12 cellular contexts compared by ENCODE assay signal in the genomic region with DNA sequence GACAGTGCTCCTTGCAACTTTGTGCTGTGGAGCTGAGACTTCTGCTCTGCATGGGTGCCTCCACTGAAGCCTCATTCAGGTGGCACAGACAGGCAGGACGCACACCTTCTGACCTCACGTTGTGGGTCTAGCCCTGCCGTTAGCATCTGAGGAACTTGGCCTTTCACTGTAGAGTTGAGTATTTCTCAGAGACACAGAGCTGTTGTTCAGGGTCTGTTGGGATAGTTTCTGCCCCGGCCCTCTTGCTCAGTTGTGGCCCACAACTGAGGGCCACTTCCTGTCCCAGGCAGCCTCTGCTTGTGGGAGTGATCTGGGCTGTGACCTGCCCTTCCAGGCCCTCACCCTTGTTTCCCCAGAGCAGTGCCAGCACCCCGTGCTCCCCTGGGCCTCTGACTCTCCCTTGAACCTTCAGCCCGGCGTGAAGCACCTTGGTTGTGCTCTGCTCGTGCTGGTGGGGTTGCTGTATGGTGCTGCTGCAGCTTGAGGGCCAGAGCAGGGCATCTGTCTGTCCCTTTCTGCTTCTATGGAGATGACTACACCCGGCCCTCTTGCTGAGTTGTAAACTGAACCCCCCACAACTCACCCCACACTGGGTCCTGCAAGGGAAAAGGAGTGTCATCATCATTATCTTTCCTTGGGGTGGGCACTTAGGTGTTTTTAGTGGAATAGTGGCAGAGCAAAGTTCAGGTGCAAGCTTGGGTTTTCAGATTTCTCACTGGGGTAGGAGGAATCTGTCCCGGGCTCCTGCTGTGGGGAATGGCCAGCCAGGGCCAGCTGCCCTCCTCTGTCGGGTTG. TPM values are rescaled to one million over a fixed set of nuclear protein-coding genes. Genes with fewer than 3 reads are reported as not detected.
A peak's percentile ranks its signal among the peaks of the same experiment; 100 is the strongest.
DNase-seq lines count a peak whose midpoint lies in the region; ATAC-seq and TF ChIP-seq lines count a peak whose summit lies in the region.
"Had no signal": no experiment of that assay in that cellular context is flagged by ENCODE, and none has a peak within 500 bp of the region (broad histone marks: within the 10 kb centered on the region; RNA-seq: fewer than 3 reads in every experiment).

No MANE protein-coding gene starts in this region.

- H3K36me3 Mint-ChIP-seq in activated CD4-positive, alpha-beta memory T cell treated with anti-CD3 and anti-CD28 coated beads for 36 hours, result peaks cover 3% of the 10 kb centered on the region
- H3K36me3 Mint-ChIP-seq in natural killer cell, result no peaks in the 10 kb centered on the region

- peak overlapping the region; percentile 44 for H3K27ac Mint-ChIP-seq in activated CD4-positive, alpha-beta memory T cell treated with anti-CD3 and anti-CD28 coated beads for 36 hours
- H3K27ac Mint-ChIP-seq in natural killer cell, result peak overlapping the region; percentile 80 to 89

- no peaks in the 10 kb centered on the region for H3K36me3 ChIP-seq in HEK293 (ENCODE audit: control insufficient read depth in 2 of 2, insufficient read depth in 1 of 2, low read length in 2 of 2)
- H3K36me3 ChIP-seq in left lung, result no peaks in the 10 kb centered on the region
- no peaks in the 10 kb centered on the region for H3K36me3 ChIP-seq in uterus
- H3K36me3 ChIP-seq: pancreas had no signal

- no peaks in the 10 kb centered on the region for H3K9me3 Mint-ChIP-seq in activated CD4-positive, alpha-beta memory T cell treated with anti-CD3 and anti-CD28 coated beads for 36 hours
- H3K9me3 Mint-ChIP-seq in natural killer cell, result no peaks in the 10 kb centered on the region

- H3K27ac ChIP-seq in HEK293 (ENCODE audit: extremely low read depth, low read depth, low read length), result no peak overlapping the region
- no peak overlapping the region for H3K27ac ChIP-seq in left lung
- no peak overlapping the region for H3K27ac ChIP-seq in uterus
- H3K27ac ChIP-seq: epithelial cell of prostate, pancreas had no signal

- H3K4me3 ChIP-seq in HEK293 (ENCODE audit: low read depth, low read length), result no peak overlapping the region
- no peak overlapping the region for H3K4me3 ChIP-seq in left lung
- no peak overlapping the region for H3K4me3 ChIP-seq in uterus
- H3K4me3 ChIP-seq: pancreas had no signal

- no peaks in the 10 kb centered on the region for H3K27me3 ChIP-seq in left lung
- no peaks in the 10 kb centered on the region for H3K27me3 ChIP-seq in uterus
- H3K27me3 ChIP-seq: pancreas had no signal

- intact Hi-C loops in activated CD4-positive, alpha-beta memory T cell treated with anti-CD3 and anti-CD28 coated beads for 36 hours (cut with micrococcal nuclease), result no loop called here
- intact Hi-C loops in natural killer cell (cut with micrococcal nuclease) (no loop called here), left lung (cut with DNase I) (no loop called here), uterus (cut with DNase I; ENCODE audit: low total_unique reads) (no loop called here)

- CTCF ChIA-PET in HEK293 (lab: Yijun Ruan, JAX), result interaction anchor here (0.6 kb wide), 1 partner anchor 17 kb away, joined by 3 read pairs; no protein-coding TSS in a partner anchor
- CTCF ChIA-PET in activated CD4-positive, alpha-beta memory T cell treated with anti-CD3 and anti-CD28 coated beads for 36 hours (lab: Charles Lee), result interaction anchor here (0.9 to 1.8 kb wide), 5 partner anchors 10 to 173 kb away, joined by 3 to 6 read pairs (median 5); a partner anchor contains a TSS

- H3K4me1 ChIP-seq in HEK293 (ENCODE audit: control insufficient read depth, insufficient read depth, low read length) (peaks cover 2% of the 10 kb centered on the region; the same call in 1 of the 2 replicates), left lung (peaks cover 19 to 58% of the 10 kb centered on the region in 2 donors), uterus (peaks cover 0 to 8% of the 10 kb centered on the region in 2 donors)

- H3K9me3 ChIP-seq in HEK293 (ENCODE audit: control insufficient read depth, insufficient read depth, low read depth, low read length) (no peaks in the 10 kb centered on the region), left lung (no peaks in the 10 kb centered on the region), uterus (no peaks in the 10 kb centered on the region)
- H3K9me3 ChIP-seq: pancreas had no signal

- no peak overlapping the region for H3K4me3 Mint-ChIP-seq in activated CD4-positive, alpha-beta memory T cell treated with anti-CD3 and anti-CD28 coated beads for 36 hours
- peak overlapping the region; percentile 73 for H3K4me3 Mint-ChIP-seq in natural killer cell

- peaks cover 77% of the 10 kb centered on the region for H3K4me1 Mint-ChIP-seq in activated CD4-positive, alpha-beta memory T cell treated with anti-CD3 and anti-CD28 coated beads for 36 hours (ENCODE audit: low read depth)
- H3K4me1 Mint-ChIP-seq in natural killer cell, result peaks cover 75 to 82% of the 10 kb centered on the region in 2 donors

- DNase-seq in activated CD4-positive, alpha-beta memory T cell treated with anti-CD3 and anti-CD28 coated beads for 36 hours, result peak; percentile 35
- DNase-seq in natural killer cell (no peak), kidney tubule cell (ENCODE audit: low spot score) (no peak), left lung (no peak), uterus (no peak), NCI-H526 treated with DMSO at 0.1 percent for 48 hours (lab: John Stamatoyannopoulos, UW) (no peak)
- DNase-seq: amygdala, NCI-H1092, pancreas had no signal

- no peaks in the 10 kb centered on the region for H3K27me3 Mint-ChIP-seq in activated CD4-positive, alpha-beta memory T cell treated with anti-CD3 and anti-CD28 coated beads for 36 hours
- H3K27me3 Mint-ChIP-seq in natural killer cell (ENCODE audit: low read depth in 2 of 2), result no peaks in the 10 kb centered on the region

- no peak for TF ChIP-seq POLR2A in uterus (IDR thresholded peaks at IDR 0.05)

- TF ChIP-seq CTCF in HEK293 (tag by site-specific recombination; IDR thresholded peaks at IDR 0.05) (no peak), natural killer cell (IDR thresholded peaks at IDR 0.05) (no peak), left lung (IDR thresholded peaks at IDR 0.05) (no peak), uterus (IDR thresholded peaks at IDR 0.05) (no peak)

- ATAC-seq in GM18498 (IDR thresholded peaks at IDR 0.05; ENCODE audit: unreplicated experiment) (peak; percentile 52), natural killer cell (peak; percentile 60 to 72 (median 61)), left lung (no peak)

- POLR2A ChIA-PET in HEK293 (lab: Yijun Ruan, JAX), result no interaction called here
- POLR2A ChIA-PET in activated CD4-positive, alpha-beta memory T cell treated with anti-CD3 and anti-CD28 coated beads for 36 hours (lab: Charles Lee), result interaction anchor here (0.9 to 1.0 kb wide), 3 partner anchors 13 to 28 kb away, joined by 3 to 4 read pairs (median 3); no protein-coding TSS in a partner anchor

TF ChIP-seq in HEK293, 187 proteins besides CTCF, POLR2A, EP300 and RAD21 (continues in another document):
- TF ChIP-seq ZEB2 (tag by site-specific recombination; IDR thresholded peaks at IDR 0.05) (no peak), GLIS1 (tag by site-specific recombination; IDR thresholded peaks at IDR 0.05) (peak; percentile 94), ZNF138 (tag by site-specific recombination; IDR thresholded peaks at IDR 0.05; ENCODE audit: borderline replicate concordance) (no peak), ZNF701 (tag by site-specific recombination; IDR thresholded peaks at IDR 0.05) (no peak), ZIC2 (tag by site-specific recombination; IDR thresholded peaks at IDR 0.05) (peak; percentile 17; the same call in 1 of the 2 replicates), PRDM1 (tag by site-specific recombination; IDR thresholded peaks at IDR 0.05) (no peak), IKZF3 (tag by site-specific recombination; IDR thresholded peaks at IDR 0.05) (no peak), KLF16 (tag by site-specific recombination; IDR thresholded peaks at IDR 0.05) (no peak)
- TF ChIP-seq, protein P1, sequence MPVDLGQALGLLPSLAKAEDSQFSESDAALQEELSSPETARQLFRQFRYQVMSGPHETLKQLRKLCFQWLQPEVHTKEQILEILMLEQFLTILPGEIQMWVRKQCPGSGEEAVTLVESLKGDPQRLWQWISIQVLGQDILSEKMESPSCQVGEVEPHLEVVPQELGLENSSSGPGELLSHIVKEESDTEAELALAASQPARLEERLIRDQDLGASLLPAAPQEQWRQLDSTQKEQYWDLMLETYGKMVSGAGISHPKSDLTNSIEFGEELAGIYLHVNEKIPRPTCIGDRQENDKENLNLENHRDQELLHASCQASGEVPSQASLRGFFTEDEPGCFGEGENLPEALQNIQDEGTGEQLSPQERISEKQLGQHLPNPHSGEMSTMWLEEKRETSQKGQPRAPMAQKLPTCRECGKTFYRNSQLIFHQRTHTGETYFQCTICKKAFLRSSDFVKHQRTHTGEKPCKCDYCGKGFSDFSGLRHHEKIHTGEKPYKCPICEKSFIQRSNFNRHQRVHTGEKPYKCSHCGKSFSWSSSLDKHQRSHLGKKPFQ (tag by site-specific recombination; IDR thresholded peaks at IDR 0.05), result no peak
- TF ChIP-seq, protein P2, sequence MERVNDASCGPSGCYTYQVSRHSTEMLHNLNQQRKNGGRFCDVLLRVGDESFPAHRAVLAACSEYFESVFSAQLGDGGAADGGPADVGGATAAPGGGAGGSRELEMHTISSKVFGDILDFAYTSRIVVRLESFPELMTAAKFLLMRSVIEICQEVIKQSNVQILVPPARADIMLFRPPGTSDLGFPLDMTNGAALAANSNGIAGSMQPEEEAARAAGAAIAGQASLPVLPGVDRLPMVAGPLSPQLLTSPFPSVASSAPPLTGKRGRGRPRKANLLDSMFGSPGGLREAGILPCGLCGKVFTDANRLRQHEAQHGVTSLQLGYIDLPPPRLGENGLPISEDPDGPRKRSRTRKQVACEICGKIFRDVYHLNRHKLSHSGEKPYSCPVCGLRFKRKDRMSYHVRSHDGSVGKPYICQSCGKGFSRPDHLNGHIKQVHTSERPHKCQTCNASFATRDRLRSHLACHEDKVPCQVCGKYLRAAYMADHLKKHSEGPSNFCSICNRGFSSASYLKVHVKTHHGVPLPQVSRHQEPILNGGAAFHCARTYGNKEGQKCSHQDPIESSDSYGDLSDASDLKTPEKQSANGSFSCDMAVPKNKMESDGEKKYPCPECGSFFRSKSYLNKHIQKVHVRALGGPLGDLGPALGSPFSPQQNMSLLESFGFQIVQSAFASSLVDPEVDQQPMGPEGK (tag by site-specific recombination; IDR thresholded peaks at IDR 0.05), result no peak

RNA-seq across cellular contexts. Expression of a gene that starts 11.7 kb away (rescaled TPM):
- 10 to 100 TPM; 18.8 to 19.5 TPM for total RNA-seq in activated CD4-positive, alpha-beta memory T cell treated with anti-CD3 and anti-CD28 coated beads for 36 hours
- total RNA-seq in natural killer cell (10 to 100 TPM; 29.4 to 48.9 (median 41.8) TPM), left lung (10 to 100 TPM; 23.7 to 27.2 TPM), uterus (10 to 100 TPM in 2 of 4 donors, 1 to 10 TPM in 2; 5.0 to 35.5 (median 10.5) TPM)

RNA-seq across cellular contexts. Expression of a gene that starts 18.3 kb away (rescaled TPM):
- 1 to 10 TPM; 8.2 to 8.7 TPM for total RNA-seq in activated CD4-positive, alpha-beta memory T cell treated with anti-CD3 and anti-CD28 coated beads for 36 hours
- total RNA-seq in natural killer cell, result 10 to 100 TPM in 2 of 3 donors, 1 to 10 TPM in 1; 9.8 to 16.7 (median 12.9) TPM
- total RNA-seq in left lung, result 10 to 100 TPM; 15.1 to 20.2 TPM
- 10 to 100 TPM in 3 of 4 donors, 1 to 10 TPM in 1; 6.8 to 26.1 (median 17.9) TPM for total RNA-seq in uterus

RNA-seq across cellular contexts. Expression of a gene that starts 46.9 kb away (rescaled TPM):
- 10 to 100 TPM; 37.3 to 38.7 TPM for total RNA-seq in activated CD4-positive, alpha-beta memory T cell treated with anti-CD3 and anti-CD28 coated beads for 36 hours
- total RNA-seq in natural killer cell (10 to 100 TPM; 56.2 to 76.8 (median 67.3) TPM), left lung (100 to 1,000 TPM in 1 of 2 donors, 10 to 100 TPM in 1; 61.9 to 104 TPM), uterus (100 to 1,000 TPM in 1 of 4 donors, 10 to 100 TPM in 3; 66.5 to 203 (median 83.7) TPM)
